In the genomic region with DNA sequence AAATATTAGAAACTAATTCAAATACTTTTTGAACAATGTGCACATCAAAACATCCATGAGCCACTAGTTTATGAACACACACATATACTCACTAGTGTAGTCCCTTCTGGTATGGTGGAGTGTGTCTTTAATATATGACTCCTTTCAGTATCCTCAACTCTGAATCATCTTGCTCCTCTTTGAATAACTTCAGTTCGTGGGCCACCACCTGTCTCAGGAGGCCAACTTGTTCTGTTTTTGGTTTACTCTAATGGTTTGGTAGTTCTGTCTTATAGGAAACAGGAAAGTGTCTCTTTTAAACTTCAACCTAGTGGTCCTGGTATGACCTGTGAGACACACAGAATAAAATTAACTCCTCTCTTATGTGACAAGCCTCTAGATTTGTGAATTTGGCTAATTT, we compare ENCODE assay signal across 1 cellular context.
A peak's percentile ranks its signal among the peaks of the same experiment; 100 is the strongest.
TF ChIP-seq lines count a peak whose summit lies in the region.

No MANE protein-coding gene starts in this region.

TF ChIP-seq in GM12878, 131 proteins besides CTCF, POLR2A, EP300 and RAD21 (continued from another document):
- TF ChIP-seq, protein P1, sequence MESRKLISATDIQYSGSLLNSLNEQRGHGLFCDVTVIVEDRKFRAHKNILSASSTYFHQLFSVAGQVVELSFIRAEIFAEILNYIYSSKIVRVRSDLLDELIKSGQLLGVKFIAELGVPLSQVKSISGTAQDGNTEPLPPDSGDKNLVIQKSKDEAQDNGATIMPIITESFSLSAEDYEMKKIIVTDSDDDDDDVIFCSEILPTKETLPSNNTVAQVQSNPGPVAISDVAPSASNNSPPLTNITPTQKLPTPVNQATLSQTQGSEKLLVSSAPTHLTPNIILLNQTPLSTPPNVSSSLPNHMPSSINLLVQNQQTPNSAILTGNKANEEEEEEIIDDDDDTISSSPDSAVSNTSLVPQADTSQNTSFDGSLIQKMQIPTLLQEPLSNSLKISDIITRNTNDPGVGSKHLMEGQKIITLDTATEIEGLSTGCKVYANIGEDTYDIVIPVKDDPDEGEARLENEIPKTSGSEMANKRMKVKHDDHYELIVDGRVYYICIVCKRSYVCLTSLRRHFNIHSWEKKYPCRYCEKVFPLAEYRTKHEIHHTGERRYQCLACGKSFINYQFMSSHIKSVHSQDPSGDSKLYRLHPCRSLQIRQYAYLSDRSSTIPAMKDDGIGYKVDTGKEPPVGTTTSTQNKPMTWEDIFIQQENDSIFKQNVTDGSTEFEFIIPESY (IDR thresholded peaks at IDR 0.05) = no peak
- TF ChIP-seq NBN (IDR thresholded peaks at IDR 0.05) (no peak), NFIC (IDR thresholded peaks at IDR 0.05; ENCODE audit: low read depth, low read length) (peak; percentile 46; the same call in 1 of the 2 replicates), HDAC2 (IDR thresholded peaks at IDR 0.05) (no peak), JUNB (IDR thresholded peaks at IDR 0.05) (0 out of 2 replicates have a peak, but pooled peaks have one; percentile 18), NR2C1 (IDR thresholded peaks at IDR 0.05) (no peak), ZNF207 (IDR thresholded peaks at IDR 0.05; ENCODE audit: borderline replicate concordance) (no peak), MEF2A (IDR thresholded peaks at IDR 0.05; ENCODE audit: insufficient read depth, low read depth, low read length) (peak; percentile 62; the same call in 1 of the 2 replicates)
- TF ChIP-seq, protein P2, sequence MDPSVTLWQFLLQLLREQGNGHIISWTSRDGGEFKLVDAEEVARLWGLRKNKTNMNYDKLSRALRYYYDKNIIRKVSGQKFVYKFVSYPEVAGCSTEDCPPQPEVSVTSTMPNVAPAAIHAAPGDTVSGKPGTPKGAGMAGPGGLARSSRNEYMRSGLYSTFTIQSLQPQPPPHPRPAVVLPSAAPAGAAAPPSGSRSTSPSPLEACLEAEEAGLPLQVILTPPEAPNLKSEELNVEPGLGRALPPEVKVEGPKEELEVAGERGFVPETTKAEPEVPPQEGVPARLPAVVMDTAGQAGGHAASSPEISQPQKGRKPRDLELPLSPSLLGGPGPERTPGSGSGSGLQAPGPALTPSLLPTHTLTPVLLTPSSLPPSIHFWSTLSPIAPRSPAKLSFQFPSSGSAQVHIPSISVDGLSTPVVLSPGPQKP (IDR thresholded peaks at IDR 0.05; ENCODE audit: low read depth, low read length) = no peak
